18 cellular contexts compared by ENCODE assay signal in the genomic region with DNA sequence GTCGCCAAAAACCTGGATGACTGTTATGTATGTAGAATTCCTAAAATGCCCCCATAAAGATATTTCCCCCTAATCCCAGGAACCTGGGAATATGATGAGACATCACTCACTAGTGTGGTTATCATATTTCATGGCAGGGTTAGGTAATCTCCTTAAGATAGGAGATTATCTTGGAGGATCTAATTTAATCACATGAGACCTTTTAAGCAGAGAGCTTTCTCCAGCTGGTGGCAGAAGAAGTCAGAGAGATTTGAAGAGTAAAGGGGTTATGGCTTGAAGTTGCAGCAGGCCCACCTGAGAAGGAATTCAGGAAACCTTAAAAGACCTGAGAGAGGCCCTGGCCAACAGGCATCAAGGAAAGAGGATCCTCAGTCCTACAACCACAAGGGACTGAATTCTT. TPM values are rescaled to one million over a fixed set of nuclear protein-coding genes. Genes with fewer than 3 reads are reported as not detected.
DNase-seq lines count a peak whose midpoint lies in the region; ATAC-seq and TF ChIP-seq lines count a peak whose summit lies in the region.
"Had no signal": no experiment of that assay in that cellular context is flagged by ENCODE, and none has a peak within 500 bp of the region (broad histone marks: within the 10 kb centered on the region; RNA-seq: fewer than 3 reads in every experiment).

No MANE protein-coding gene starts in this region.

- H3K4me2 ChIP-seq in mesenchymal stem cell (ENCODE audit: low read length, poor library complexity, severe bottlenecking) = no peak overlapping the region
- H3K4me2 ChIP-seq: GM23338 had no signal

- H3K27me3 ChIP-seq in mesenchymal stem cell (ENCODE audit: control insufficient read depth in 1 of 2, insufficient read depth in 1 of 2, low read length in 2 of 2) (no peaks in the 10 kb centered on the region), brain microvascular endothelial cell (replicated peaks) (no peaks in the 10 kb centered on the region), Caco-2 (replicated peaks; ENCODE audit: control insufficient read depth, insufficient read depth, low read length) (no peaks in the 10 kb centered on the region)

- H3K27me3 Mint-ChIP-seq in stimulated activated memory B cell treated with anti-CD40 and anti-IgM and Interleukin-4, amounts not matched to agents 10 μg/mL and 1 μg/mL and 100 μg/mL, for 72 hours = no peaks in the 10 kb centered on the region
- H3K27me3 Mint-ChIP-seq in Caco-2 (ENCODE audit: insufficient read depth, unreplicated experiment) = no peaks in the 10 kb centered on the region
- H3K27me3 Mint-ChIP-seq: CD4-positive, alpha-beta T cell had no signal

- no peak overlapping the region for H4K91ac ChIP-seq in mesenchymal stem cell (ENCODE audit: low read length)

- H3K18ac ChIP-seq in mesenchymal stem cell (ENCODE audit: low read depth in 1 of 2, low read length in 2 of 2) = peak overlapping the region in 1 of 2 experiments; percentile 64

- POLR2A ChIA-PET in Caco-2 (lab: Charles Lee) = no interaction called here

- intact Hi-C loops in Caco-2 (cut with micrococcal nuclease; ENCODE audit: unreplicated experiment) = no loop called here

- H2BK120ac ChIP-seq in mesenchymal stem cell (ENCODE audit: low read depth, low read length) = no peak overlapping the region

- H3K14ac ChIP-seq in mesenchymal stem cell (ENCODE audit: low read length in 2 of 2) = no peak overlapping the region

- H3K9me3 Mint-ChIP-seq in stimulated activated memory B cell treated with anti-CD40 and anti-IgM and Interleukin-4, amounts not matched to agents 10 μg/mL and 1 μg/mL and 100 μg/mL, for 72 hours = no peaks in the 10 kb centered on the region
- H3K9me3 Mint-ChIP-seq in Caco-2 (ENCODE audit: unreplicated experiment) = no peaks in the 10 kb centered on the region
- H3K9me3 Mint-ChIP-seq: CD4-positive, alpha-beta T cell; GM23338 had no signal

- no peak overlapping the region for H3K9ac ChIP-seq in mesenchymal stem cell (ENCODE audit: low read length)

- DNase-seq in NCI-H524 treated with DMSO at 0.1 percent for 48 hours (lab: John Stamatoyannopoulos, UW) (peak; percentile 40), mesenchymal stem cell (no peak), brain microvascular endothelial cell (no peak), SIG-M5 (lab: John Stamatoyannopoulos, UW) (no peak), NCI-H226 (no peak), Caco-2 (no peak)
- DNase-seq: ACHN; CD4-positive, alpha-beta T cell; DMS 273 treated with DMSO at 0.1 percent for 48 hours; DMS53; DND-41; EL; HCEC 1CT; KG1 had no signal

- H3K27ac Mint-ChIP-seq in stimulated activated memory B cell treated with anti-CD40 and anti-IgM and Interleukin-4, amounts not matched to agents 10 μg/mL and 1 μg/mL and 100 μg/mL, for 72 hours = peak overlapping the region; percentile 7
- H3K27ac Mint-ChIP-seq in Caco-2 (ENCODE audit: unreplicated experiment) = no peak overlapping the region
- H3K27ac Mint-ChIP-seq: CD4-positive, alpha-beta T cell; GM23338 had no signal

- H3K23ac ChIP-seq in mesenchymal stem cell (ENCODE audit: low read length in 2 of 2) = no peak overlapping the region

- no peak for ATAC-seq in stimulated activated memory B cell treated with anti-CD40 and anti-IgM and Interleukin-4, amounts not matched to agents 10 μg/mL and 1 μg/mL and 100 μg/mL, for 72 hours
- ATAC-seq: GM23338 had no signal

- in situ Hi-C loops in brain microvascular endothelial cell (cut with HindIII; ENCODE audit: low pct_ligation_motif_present, low sequenced_read_pairs) = no loop called here

- no CpG with 5 or more reads among the region's 1 CpG for WGBS in mesenchymal stem cell

- H2BK15ac ChIP-seq in mesenchymal stem cell (ENCODE audit: low read depth, poor library complexity, severe bottlenecking) = no peak overlapping the region

- H3K4me1 Mint-ChIP-seq in stimulated activated memory B cell treated with anti-CD40 and anti-IgM and Interleukin-4, amounts not matched to agents 10 μg/mL and 1 μg/mL and 100 μg/mL, for 72 hours = peaks cover 40% of the 10 kb centered on the region
- peaks cover 11% of the 10 kb centered on the region for H3K4me1 Mint-ChIP-seq in Caco-2 (ENCODE audit: low read depth, unreplicated experiment)

- H3K4me1 ChIP-seq in mesenchymal stem cell (ENCODE audit: control insufficient read depth, insufficient read depth, low read depth, low read length) = peaks cover 5% of the 10 kb centered on the region
- H3K4me1 ChIP-seq in Caco-2 = no peaks in the 10 kb centered on the region

- no peaks in the 10 kb centered on the region for H3K36me3 Mint-ChIP-seq in stimulated activated memory B cell treated with anti-CD40 and anti-IgM and Interleukin-4, amounts not matched to agents 10 μg/mL and 1 μg/mL and 100 μg/mL, for 72 hours
- peaks cover 5% of the 10 kb centered on the region for H3K36me3 Mint-ChIP-seq in Caco-2 (ENCODE audit: insufficient read depth, unreplicated experiment)

- H3K4me3 ChIP-seq in mesenchymal stem cell (ENCODE audit: insufficient read depth in 1 of 2, low read depth in 1 of 2, low read length in 2 of 2) (no peak overlapping the region), brain microvascular endothelial cell (ENCODE audit: low read depth, low read length) (no peak overlapping the region), Caco-2 (ENCODE audit: low read depth, low read length) (no peak overlapping the region)
- H3K4me3 ChIP-seq: GM23338 had no signal

- H3K27ac ChIP-seq in mesenchymal stem cell (ENCODE audit: low read length, poor library complexity, severe bottlenecking) (no peak overlapping the region), brain microvascular endothelial cell (no peak overlapping the region)
- H3K27ac ChIP-seq: C4-2B had no signal

- CTCF ChIA-PET in Caco-2 (lab: Charles Lee) = no interaction called here

- no peak for TF ChIP-seq CTCF in brain microvascular endothelial cell (IDR thresholded peaks at IDR 0.05; ENCODE audit: low read depth, low read length, missing control alignments)
- TF ChIP-seq CTCF in Caco-2 (IDR thresholded peaks at IDR 0.05; ENCODE audit: insufficient read depth in 1 of 2, low read depth in 1 of 2, low read length in 1 of 2, severe bottlenecking in 1 of 2, unreplicated experiment in 1 of 2) = no peak

- no peaks in the 10 kb centered on the region for H3K9me3 ChIP-seq in mesenchymal stem cell (ENCODE audit: control insufficient read depth, low read length)
- H3K9me3 ChIP-seq in Caco-2 = no peaks in the 10 kb centered on the region

- H2AFZ ChIP-seq in mesenchymal stem cell (ENCODE audit: low read depth, low read length) = no peak overlapping the region
- H2AFZ ChIP-seq: GM23338 had no signal

- H3K4ac ChIP-seq in mesenchymal stem cell (ENCODE audit: low read depth in 1 of 2, low read length in 2 of 2) = no peak overlapping the region

- no peak overlapping the region for H3K4me3 Mint-ChIP-seq in stimulated activated memory B cell treated with anti-CD40 and anti-IgM and Interleukin-4, amounts not matched to agents 10 μg/mL and 1 μg/mL and 100 μg/mL, for 72 hours
- no peak overlapping the region for H3K4me3 Mint-ChIP-seq in Caco-2 (ENCODE audit: unreplicated experiment)
- H3K4me3 Mint-ChIP-seq: CD4-positive, alpha-beta T cell; GM23338 had no signal

- no peak overlapping the region for H2AK5ac ChIP-seq in mesenchymal stem cell (ENCODE audit: low read length, severe bottlenecking)

- no peak overlapping the region for H2BK5ac ChIP-seq in mesenchymal stem cell (ENCODE audit: low read depth, low read length, poor library complexity, severe bottlenecking)

- no peaks in the 10 kb centered on the region for H3K79me1 ChIP-seq in mesenchymal stem cell (replicated peaks; ENCODE audit: low read length, poor library complexity, severe bottlenecking)

- peak overlapping the region in 1 of 2 experiments; percentile 38 for H2BK12ac ChIP-seq in mesenchymal stem cell (ENCODE audit: low read length in 2 of 2)

- no TSS peak for BruUV-seq in Caco-2 (replicated peaks; lab: Mats Ljungman, UMichigan)

- no peaks in the 10 kb centered on the region for H3K36me3 ChIP-seq in mesenchymal stem cell (ENCODE audit: control insufficient read depth in 1 of 2, insufficient read depth in 2 of 2, low read depth in 1 of 2, low read length in 2 of 2)
- H3K36me3 ChIP-seq in brain microvascular endothelial cell (replicated peaks) = no peaks in the 10 kb centered on the region
- no peaks in the 10 kb centered on the region for H3K36me3 ChIP-seq in Caco-2 (ENCODE audit: control insufficient read depth, insufficient read depth, low read length)

- peak overlapping the region; percentile 33 for H4K8ac ChIP-seq in mesenchymal stem cell (ENCODE audit: low read length)

TF ChIP-seq in PFSK-1, 5 proteins besides CTCF, POLR2A, EP300 and RAD21 (continues in another document):
- TF ChIP-seq FOXP2 (optimal IDR thresholded peaks at IDR 0.05; ENCODE audit: borderline replicate concordance, extremely low read depth, extremely low read length, insufficient read depth) (no peak), POLR2AphosphoS5 (IDR thresholded peaks at IDR 0.05; ENCODE audit: low read depth, low read length) (no peak), SIN3A (IDR thresholded peaks at IDR 0.05; ENCODE audit: borderline replicate concordance, insufficient read depth, low read length) (no peak)
- TF ChIP-seq, protein P1, sequence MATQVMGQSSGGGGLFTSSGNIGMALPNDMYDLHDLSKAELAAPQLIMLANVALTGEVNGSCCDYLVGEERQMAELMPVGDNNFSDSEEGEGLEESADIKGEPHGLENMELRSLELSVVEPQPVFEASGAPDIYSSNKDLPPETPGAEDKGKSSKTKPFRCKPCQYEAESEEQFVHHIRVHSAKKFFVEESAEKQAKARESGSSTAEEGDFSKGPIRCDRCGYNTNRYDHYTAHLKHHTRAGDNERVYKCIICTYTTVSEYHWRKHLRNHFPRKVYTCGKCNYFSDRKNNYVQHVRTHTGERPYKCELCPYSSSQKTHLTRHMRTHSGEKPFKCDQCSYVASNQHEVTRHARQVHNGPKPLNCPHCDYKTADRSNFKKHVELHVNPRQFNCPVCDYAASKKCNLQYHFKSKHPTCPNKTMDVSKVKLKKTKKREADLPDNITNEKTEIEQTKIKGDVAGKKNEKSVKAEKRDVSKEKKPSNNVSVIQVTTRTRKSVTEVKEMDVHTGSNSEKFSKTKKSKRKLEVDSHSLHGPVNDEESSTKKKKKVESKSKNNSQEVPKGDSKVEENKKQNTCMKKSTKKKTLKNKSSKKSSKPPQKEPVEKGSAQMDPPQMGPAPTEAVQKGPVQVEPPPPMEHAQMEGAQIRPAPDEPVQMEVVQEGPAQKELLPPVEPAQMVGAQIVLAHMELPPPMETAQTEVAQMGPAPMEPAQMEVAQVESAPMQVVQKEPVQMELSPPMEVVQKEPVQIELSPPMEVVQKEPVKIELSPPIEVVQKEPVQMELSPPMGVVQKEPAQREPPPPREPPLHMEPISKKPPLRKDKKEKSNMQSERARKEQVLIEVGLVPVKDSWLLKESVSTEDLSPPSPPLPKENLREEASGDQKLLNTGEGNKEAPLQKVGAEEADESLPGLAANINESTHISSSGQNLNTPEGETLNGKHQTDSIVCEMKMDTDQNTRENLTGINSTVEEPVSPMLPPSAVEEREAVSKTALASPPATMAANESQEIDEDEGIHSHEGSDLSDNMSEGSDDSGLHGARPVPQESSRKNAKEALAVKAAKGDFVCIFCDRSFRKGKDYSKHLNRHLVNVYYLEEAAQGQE (IDR thresholded peaks at IDR 0.05; ENCODE audit: insufficient read depth in 1 of 2, low read depth in 2 of 2, low read length in 2 of 2) = no peak

RNA-seq across cellular contexts. Expression of a gene that starts 53.6 kb away (rescaled TPM):
- 31.1 TPM for polyA plus RNA-seq in PFSK-1 (2012; ENCODE audit: insufficient read length, low read depth)
- 16.8 TPM for polyA plus RNA-seq in mesenchymal stem cell (2013, experiment 1 of 2)
- polyA plus RNA-seq in mesenchymal stem cell (2013, experiment 2 of 2) = 16.8 TPM
- 24.4 and 24.6 TPM in 2 replicates for total RNA-seq in Caco-2 (2022)
